In genomic region chr10:93993414-93993781, GRCh38 we compare ENCODE assay signal across 9 cellular contexts. TPM values are rescaled to one million over a fixed set of nuclear protein-coding genes. Genes with fewer than 3 reads are reported as not detected.
A peak's percentile ranks its signal among the peaks of the same experiment; 100 is the strongest.
DNase-seq lines count a peak whose midpoint lies in the region; ATAC-seq, FAIRE-seq and TF ChIP-seq lines count a peak whose summit lies in the region.
"Had no signal": no experiment of that assay in that cellular context is flagged by ENCODE, and none has a peak within 500 bp of the region (broad histone marks: within the 10 kb centered on the region; RNA-seq: fewer than 3 reads in every experiment).

No MANE protein-coding gene starts in this region.

- H2AFZ ChIP-seq in K562 (ENCODE audit: low read depth, low read length): no peak overlapping the region

- TF ChIP-seq POLR2A in K562 (conservative IDR thresholded peaks at IDR 0.05) (no peak), transverse colon (IDR thresholded peaks at IDR 0.05) (no peak)

- no peaks in the 10 kb centered on the region for H3K36me3 ChIP-seq in K562 (ENCODE audit: control insufficient read depth, insufficient read depth, low read length)
- no peaks in the 10 kb centered on the region for H3K36me3 ChIP-seq in liver (ENCODE audit: control insufficient read depth in 4 of 4, insufficient read depth in 3 of 4, low read depth in 1 of 4, low read length in 3 of 4)
- H3K36me3 ChIP-seq in transverse colon: no peaks in the 10 kb centered on the region
- H3K36me3 ChIP-seq: neutrophil had no signal

- H3K4me2 ChIP-seq in K562 (ENCODE audit: insufficient read depth, low read length): no peak overlapping the region

- no peaks in the 10 kb centered on the region for H3K9me1 ChIP-seq in K562 (ENCODE audit: control insufficient read depth, insufficient read depth, low read length)

- 1% methylated on average over 7 of the region's 25 CpGs for WGBS in K562 (ENCODE audit: insufficient coverage, low coverage, missing lambda C conversion rate)
- WGBS in liver: 8% methylated on average over 25 of the region's 25 CpGs
- WGBS in transverse colon (ENCODE audit: low coverage in 1 of 2), 2 donors: 14 to 50% methylated on average over 2 to 6 of the region's 25 CpGs

- H3K4me1 Mint-ChIP-seq in activated naive CD4-positive, alpha-beta T cell treated with anti-CD3 and anti-CD28 coated beads, Interleukin-2, amount 10 ng/mL, durations not matched to agents 7 days and 5 days: peaks cover 8% of the 10 kb centered on the region

- in situ Hi-C loops in K562 (cut with MboI): no loop called here
- in situ Hi-C loops in transverse colon (cut with MboI; ENCODE audit: low pct_ligation_motif_present in 1 of 4, low pct_unique_long_range_greater_than_20kb in 1 of 4, low sequenced_read_pairs in 3 of 4): no loop called here

- H3K9me3 ChIP-seq in K562 (replicated peaks; ENCODE audit: control insufficient read depth, insufficient read depth, low read depth, low read length) (no peaks in the 10 kb centered on the region), liver (ENCODE audit: control insufficient read depth in 4 of 4, low read length in 3 of 4) (peaks cover 0 to 2% (median 0%) of the 10 kb centered on the region in 4 donors), transverse colon (no peaks in the 10 kb centered on the region)
- H3K9me3 ChIP-seq: neutrophil had no signal

- H3K79me2 ChIP-seq in K562 (ENCODE audit: control insufficient read depth, insufficient read depth, low read length): no peaks in the 10 kb centered on the region

- TF ChIP-seq CTCF in K562 (IDR thresholded peaks at IDR 0.05 in 2 of 3, conservative IDR thresholded peaks at IDR 0.05 in 1 of 3; ENCODE audit: insufficient read depth in 2 of 3, low read depth in 1 of 3, low read length in 3 of 3): no peak
- TF ChIP-seq CTCF in liver (IDR thresholded peaks at IDR 0.05; ENCODE audit: low read depth, low read length, missing input control): no peak
- TF ChIP-seq CTCF in transverse colon (IDR thresholded peaks at IDR 0.05): no peak
- TF ChIP-seq CTCF in GM20000 (IDR thresholded peaks at IDR 0.05; ENCODE audit: extremely low read depth, missing control alignments): no peak

- FAIRE-seq in K562 (lab: Jason Lieb, UNC): no peak

- DNase-seq in activated naive CD4-positive, alpha-beta T cell treated with anti-CD3 and anti-CD28 coated beads, Interleukin-2, amount 10 ng/mL, durations not matched to agents 7 days and 5 days: no peak
- DNase-seq in activated naive CD4-positive, alpha-beta T cell (lab: John Stamatoyannopoulos, UW): no peak
- no peak for DNase-seq in K562 (ENCODE audit: extremely low read depth in 1 of 4, low spot score in 3 of 4)
- peak; percentile 12 for DNase-seq in transverse colon
- DNase-seq in GM20000 (ENCODE audit: low spot score): no peak
- DNase-seq in NCI-H1092 (lab: John Stamatoyannopoulos, UW): no peak

- no peaks in the 10 kb centered on the region for H3K9me3 Mint-ChIP-seq in activated naive CD4-positive, alpha-beta T cell treated with anti-CD3 and anti-CD28 coated beads, Interleukin-2, amount 10 ng/mL, durations not matched to agents 7 days and 5 days

- TF ChIP-seq EP300 in K562 (IDR thresholded peaks at IDR 0.05; ENCODE audit: low read length) (no peak), transverse colon (IDR thresholded peaks at IDR 0.05; ENCODE audit: low read depth) (no peak)

- H4K20me1 ChIP-seq in K562 (replicated peaks; ENCODE audit: control insufficient read depth, insufficient read depth, low read length): no peaks in the 10 kb centered on the region

- POLR2A ChIA-PET in K562 (lab: Yijun Ruan, JAX): no interaction called here

- H3K27ac ChIP-seq in K562 (ENCODE audit: extremely low read depth, low read depth, low read length) (no peak overlapping the region), liver (ENCODE audit: low read depth in 1 of 2, low read length in 2 of 2) (no peak overlapping the region), transverse colon (peak overlapping the region; percentile 81 to 87 (median 84))
- H3K27ac ChIP-seq: neutrophil had no signal

- no TSS peak for BruUV-seq in K562 (replicated peaks; lab: Mats Ljungman, UMichigan)

- peak overlapping the region; percentile 14 for H3K4me3 Mint-ChIP-seq in activated naive CD4-positive, alpha-beta T cell treated with anti-CD3 and anti-CD28 coated beads, Interleukin-2, amount 10 ng/mL, durations not matched to agents 7 days and 5 days

- H3K4me1 ChIP-seq in K562 (replicated peaks in 1 of 2; ENCODE audit: control insufficient read depth in 2 of 2, insufficient read depth in 2 of 2, low read length in 2 of 2): peaks cover 0 to 11% of the 10 kb centered on the region in 2 experiments; a peak in 2 of 5 replicates
- peaks cover 3 to 12% (median 8%) of the 10 kb centered on the region in 4 donors for H3K4me1 ChIP-seq in liver (ENCODE audit: control insufficient read depth in 4 of 4, insufficient read depth in 4 of 4, low read length in 3 of 4)
- peaks cover 5 to 38% (median 18%) of the 10 kb centered on the region in 4 donors for H3K4me1 ChIP-seq in transverse colon

- peaks cover 0 to 22% of the 10 kb centered on the region in 2 experiments; a peak in 3 of 5 replicates for H3K27me3 ChIP-seq in K562 (ENCODE audit: control insufficient read depth in 2 of 2, insufficient read depth in 2 of 2, low read length in 2 of 2)
- peaks cover 0 to 17% (median 3%) of the 10 kb centered on the region in 4 donors for H3K27me3 ChIP-seq in liver (ENCODE audit: control insufficient read depth in 4 of 4, insufficient read depth in 4 of 4, low read length in 3 of 4)
- H3K27me3 ChIP-seq in transverse colon: peaks cover 14% of the 10 kb centered on the region

- peaks cover 60% of the 10 kb centered on the region for H3K27me3 Mint-ChIP-seq in activated naive CD4-positive, alpha-beta T cell treated with anti-CD3 and anti-CD28 coated beads, Interleukin-2, amount 10 ng/mL, durations not matched to agents 7 days and 5 days

- no peak overlapping the region for H3K27ac Mint-ChIP-seq in activated naive CD4-positive, alpha-beta T cell treated with anti-CD3 and anti-CD28 coated beads, Interleukin-2, amount 10 ng/mL, durations not matched to agents 7 days and 5 days

- H3K4me3 ChIP-seq in K562: no peak overlapping the region
- H3K4me3 ChIP-seq in liver (ENCODE audit: low read depth in 1 of 3, low read length in 3 of 3): peak overlapping the region in 2 of 3 donors; percentile 24 to 68
- peak overlapping the region; percentile 43 to 86 (median 66) for H3K4me3 ChIP-seq in transverse colon

- no peak for TF ChIP-seq RAD21 in K562 (CRISPR knock-in tag; conservative IDR thresholded peaks at IDR 0.05 in 1 of 2, IDR thresholded peaks at IDR 0.05 in 1 of 2)
- no peak for TF ChIP-seq RAD21 in liver (IDR thresholded peaks at IDR 0.05)

- H3K9ac ChIP-seq in K562 (ENCODE audit: insufficient read depth in 1 of 2, low read depth in 2 of 2, low read length in 2 of 2) (peak overlapping the region in 1 of 2 experiments; percentile 58; a peak in 1 of 4 replicates), liver (ENCODE audit: low read depth in 1 of 2, low read length in 2 of 2) (no peak overlapping the region)

- ATAC-seq in K562: peak; percentile 46; the same call in 2 of the 3 replicates
- ATAC-seq in HG02588 (IDR thresholded peaks at IDR 0.05; ENCODE audit: unreplicated experiment): no peak

- intact Hi-C loops in K562 (cut with micrococcal nuclease): no loop called here
- intact Hi-C loops in transverse colon (cut with DNase I; ENCODE audit: low total_unique reads): no loop called here

- H3K36me3 Mint-ChIP-seq in activated naive CD4-positive, alpha-beta T cell treated with anti-CD3 and anti-CD28 coated beads, Interleukin-2, amount 10 ng/mL, durations not matched to agents 7 days and 5 days: no peaks in the 10 kb centered on the region

- CTCF ChIA-PET in activated naive CD4-positive, alpha-beta T cell treated with anti-CD3 and anti-CD28 coated beads, Interleukin-2, amount 10 ng/mL, durations not matched to agents 7 days and 5 days (lab: Charles Lee): no interaction called here
- CTCF ChIA-PET in K562 (lab: Yijun Ruan, JAX; ENCODE audit: low intra/inter-chr PET ratio): no interaction called here

TF ChIP-seq in liver, 16 proteins besides CTCF, POLR2A, EP300 and RAD21 (continues in another document):
- no peak for TF ChIP-seq JUND (IDR thresholded peaks at IDR 0.05)

RNA-seq across cellular contexts. Expression of gene PLCE1, which starts 0.3 kb away (rescaled TPM):
- 0.09 TPM in 1 of 2 replicates, not detected in the other for total RNA-seq in K562 (2011; cell fraction: chromatin; rRNA removed; ENCODE audit: low replicate concordance)
- total RNA-seq in K562 (2011; cell fraction: nucleolus; rRNA removed): not detected in 2 replicates
- not detected in 2 replicates for total RNA-seq in K562 (2011; cell fraction: nucleoplasm; rRNA removed)
- total RNA-seq in K562 (2014; rRNA removed): not detected in 2 replicates
- total RNA-seq in K562 (2014; rRNA removed; fragmentation: Illumina TruSeq; extraction: Trizol): under 0.01 TPM in 1 of 2 replicates, not detected in the other
- total RNA-seq in K562 (2015; rRNA removed; fragmentation: Illumina TruSeq; extraction: Trizol): not detected in 2 replicates
- 0.02 and 0.04 TPM in 2 replicates for total RNA-seq in K562 (2021)
- polyA plus RNA-seq in K562 (2011; rRNA removed): not detected in 2 replicates
- polyA plus RNA-seq in K562 (2011; cell fraction: cytosol; rRNA removed): not detected in 2 replicates
- polyA plus RNA-seq in K562 (2011; cell fraction: nucleus; rRNA removed): 0.01 TPM in 1 of 2 replicates, not detected in the other
- polyA plus RNA-seq in K562 (2012): 0.19 and 0.33 TPM in 2 replicates
- not detected in 2 replicates for polyA plus RNA-seq in K562 (2014; fragmentation: Illumina TruSeq; extraction: Trizol)
- under 1 TPM; 0.21 to 0.52 TPM for polyA plus RNA-seq in K562 (2014; fragmentation: Nextera tagmentation; extraction: Ambion mirVana)
- polyA plus RNA-seq in K562 (2014; rRNA removed): not detected in 2 replicates
- polyA minus RNA-seq in K562 (2011; rRNA and poly(A)+ RNA removed): under 0.01 TPM in 2 replicates
- not detected in 2 replicates for polyA minus RNA-seq in K562 (2011; cell fraction: cytosol; rRNA and poly(A)+ RNA removed)
- not detected in 2 replicates for polyA minus RNA-seq in K562 (2011; cell fraction: nucleus; rRNA and poly(A)+ RNA removed)
- total RNA-seq in liver: under 1 TPM; 0.28 to 0.75 TPM
- under 1 TPM; 0.23 to 0.50 TPM for polyA plus RNA-seq in liver
- total RNA-seq in transverse colon: 100 to 1,000 TPM in 1 of 4 donors, 10 to 100 TPM in 3; 67.9 to 100 (median 90.8) TPM

Comparison
In these comparisons a context has a peak if more than half of its experiments do, and no peak if none do; other contexts are left out.
1. H3K27ac ChIP-seq: peak in transverse colon (4 of 4); none in K562 (single experiment) and liver (0 of 2).
2. RNA of gene PLCE1, which starts 0.3 kb away (total RNA-seq): 67.9 to 100 TPM in transverse colon; 0.28 to 0.75 TPM in liver and under 0.01 to 0.09 TPM in K562; every median in the first group is over 10 times any median in the second.